8 cellular contexts compared by ENCODE assay signal in genomic region chr11:121194731-121195596, GRCh38.
A peak's percentile ranks its signal among the peaks of the same experiment; 100 is the strongest.
DNase-seq lines count a peak whose midpoint lies in the region; ATAC-seq and TF ChIP-seq lines count a peak whose summit lies in the region.

No MANE protein-coding gene starts in this region.

- H3K4me3 ChIP-seq in HL-60 (replicated peaks; ENCODE audit: insufficient read depth, low read length) (no peak overlapping the region), neutrophil (ENCODE audit: low read depth in 1 of 2, low read length in 1 of 2) (no peak overlapping the region), upper lobe of left lung (no peak overlapping the region)

- DNase-seq in activated T-cell treated with anti-CD3 and anti-CD28 coated beads for 1 hour (ENCODE audit: low read depth) (peak; percentile 19), HL-60 (ENCODE audit: low read depth in 1 of 2, low spot score in 1 of 2) (peak; percentile 21 to 58), NOMO-1 treated with DMSO at 0.1 percent for 48 hours (lab: John Stamatoyannopoulos, UW; ENCODE audit: unreplicated experiment) (peak; percentile 22), activated T-cell treated with anti-CD3 and anti-CD28 coated beads for 48 hours (ENCODE audit: low read depth) (peak; percentile 18), fibroblast of peridontal ligament (ENCODE audit: extremely low read depth) (peak; percentile 79), upper lobe of left lung (peak in 1 of 2 donors; percentile 27)
- no peak for DNase-seq in activated T-cell treated with anti-CD3 and anti-CD28 coated beads, Interleukin-2, amount 50 U/mL, for 24 hours

- TF ChIP-seq CTCF in HL-60 (IDR thresholded peaks at IDR 0.05; ENCODE audit: insufficient read depth, low read length) (peak; percentile 83), neutrophil (IDR thresholded peaks at IDR 0.05) (peak; percentile 62), upper lobe of left lung (IDR thresholded peaks at IDR 0.05) (peak; percentile 43 to 85 (median 70))

- ATAC-seq in upper lobe of left lung (ENCODE audit: low FRiP score in 2 of 2), result peak; percentile 70 to 85

- no peak for TF ChIP-seq POLR2A in upper lobe of left lung (IDR thresholded peaks at IDR 0.05)

- peaks cover 29% of the 10 kb centered on the region for H3K27me3 Mint-ChIP-seq in activated T-cell treated with anti-CD3 and anti-CD28 coated beads, Interleukin-2, amount 50 U/mL, for 24 hours

- WGBS in upper lobe of left lung, 2 donors, result 8 to 16% methylated on average over 13 of the region's 13 CpGs

- no peaks in the 10 kb centered on the region for H3K36me3 Mint-ChIP-seq in activated T-cell treated with anti-CD3 and anti-CD28 coated beads, Interleukin-2, amount 50 U/mL, for 24 hours (ENCODE audit: low read depth)

- H3K27ac Mint-ChIP-seq in activated T-cell treated with anti-CD3 and anti-CD28 coated beads, Interleukin-2, amount 50 U/mL, for 24 hours, result no peak overlapping the region

- H3K27me3 ChIP-seq in HL-60 (ENCODE audit: insufficient read depth, poor library complexity, severe bottlenecking), result peaks cover 19% of the 10 kb centered on the region
- H3K27me3 ChIP-seq in neutrophil, result peaks cover 40% of the 10 kb centered on the region
- no peaks in the 10 kb centered on the region for H3K27me3 ChIP-seq in upper lobe of left lung

- H3K4me3 Mint-ChIP-seq in activated T-cell treated with anti-CD3 and anti-CD28 coated beads, Interleukin-2, amount 50 U/mL, for 24 hours, result no peak overlapping the region

- H3K4me1 Mint-ChIP-seq in activated T-cell treated with anti-CD3 and anti-CD28 coated beads, Interleukin-2, amount 50 U/mL, for 24 hours (ENCODE audit: low read depth), result peaks cover 5% of the 10 kb centered on the region

- TF ChIP-seq EP300 in upper lobe of left lung (IDR thresholded peaks at IDR 0.05), result no peak

- H3K27ac ChIP-seq in HL-60 (replicated peaks) (no peak overlapping the region), neutrophil (no peak overlapping the region), upper lobe of left lung (no peak overlapping the region)

- H3K36me3 ChIP-seq in neutrophil (no peaks in the 10 kb centered on the region), upper lobe of left lung (no peaks in the 10 kb centered on the region)

- H3K4me1 ChIP-seq in neutrophil (ENCODE audit: control insufficient read depth in 1 of 2, insufficient read depth in 1 of 2, low read depth in 1 of 2, low read length in 1 of 2), result no peaks in the 10 kb centered on the region
- H3K4me1 ChIP-seq in upper lobe of left lung, result peaks cover 0 to 5% (median 0%) of the 10 kb centered on the region in 4 donors

- H3K9me3 ChIP-seq in neutrophil (no peaks in the 10 kb centered on the region), upper lobe of left lung (no peaks in the 10 kb centered on the region)

- no peaks in the 10 kb centered on the region for H3K9me3 Mint-ChIP-seq in activated T-cell treated with anti-CD3 and anti-CD28 coated beads, Interleukin-2, amount 50 U/mL, for 24 hours
